Comparison of ENCODE assay signal across 1 cellular context in the genomic region with DNA sequence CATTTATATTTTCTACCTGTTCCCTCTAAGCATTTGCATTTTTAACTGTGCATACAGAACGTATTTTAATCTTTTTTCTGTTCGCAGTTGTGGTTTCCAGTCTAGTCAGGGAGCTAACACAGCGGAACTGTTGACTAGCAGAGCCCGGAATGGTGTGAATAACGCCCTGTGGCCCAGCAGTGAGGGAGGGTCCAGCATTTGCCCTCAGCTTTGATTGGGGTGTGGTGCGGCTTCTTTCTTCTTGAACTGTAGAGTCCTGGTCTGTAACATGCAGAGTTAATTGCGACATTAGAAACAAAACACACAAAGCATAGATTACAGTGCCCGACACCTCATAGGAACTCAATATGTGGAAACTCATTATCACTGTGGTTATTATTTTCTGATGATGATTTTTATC.
TF ChIP-seq lines count a peak whose summit lies in the region.

No MANE protein-coding gene starts in this region.

TF ChIP-seq in GM23338, 12 proteins besides CTCF, POLR2A, EP300 and RAD21 (continued from another document):
- TF ChIP-seq ZNF462 (CRISPR knock-in tag; IDR thresholded peaks at IDR 0.05) (no peak), EZH2phosphoT487 (IDR thresholded peaks at IDR 0.05; ENCODE audit: unreplicated experiment) (no peak), CREB1 (CRISPR knock-in tag; IDR thresholded peaks at IDR 0.05; ENCODE audit: low read depth) (no peak), POLR2AphosphoS5 (IDR thresholded peaks at IDR 0.05; ENCODE audit: low read depth) (no peak), EZH2 (IDR thresholded peaks at IDR 0.05; ENCODE audit: low read depth, unreplicated experiment) (no peak), ZNF114 (CRISPR knock-in tag; IDR thresholded peaks at IDR 0.05) (no peak), JUNB (IDR thresholded peaks at IDR 0.05; ENCODE audit: unreplicated experiment) (no peak), STAT1 (IDR thresholded peaks at IDR 0.05; ENCODE audit: unreplicated experiment) (no peak), REST (IDR thresholded peaks at IDR 0.05; ENCODE audit: unreplicated experiment) (no peak), NANOG (IDR thresholded peaks at IDR 0.05; ENCODE audit: borderline replicate concordance) (no peak)
- TF ChIP-seq, protein P1, sequence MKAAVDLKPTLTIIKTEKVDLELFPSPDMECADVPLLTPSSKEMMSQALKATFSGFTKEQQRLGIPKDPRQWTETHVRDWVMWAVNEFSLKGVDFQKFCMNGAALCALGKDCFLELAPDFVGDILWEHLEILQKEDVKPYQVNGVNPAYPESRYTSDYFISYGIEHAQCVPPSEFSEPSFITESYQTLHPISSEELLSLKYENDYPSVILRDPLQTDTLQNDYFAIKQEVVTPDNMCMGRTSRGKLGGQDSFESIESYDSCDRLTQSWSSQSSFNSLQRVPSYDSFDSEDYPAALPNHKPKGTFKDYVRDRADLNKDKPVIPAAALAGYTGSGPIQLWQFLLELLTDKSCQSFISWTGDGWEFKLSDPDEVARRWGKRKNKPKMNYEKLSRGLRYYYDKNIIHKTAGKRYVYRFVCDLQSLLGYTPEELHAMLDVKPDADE (IDR thresholded peaks at IDR 0.05) = no peak
